Comparison of ENCODE assay signal across 20 cellular contexts in the genomic region with DNA sequence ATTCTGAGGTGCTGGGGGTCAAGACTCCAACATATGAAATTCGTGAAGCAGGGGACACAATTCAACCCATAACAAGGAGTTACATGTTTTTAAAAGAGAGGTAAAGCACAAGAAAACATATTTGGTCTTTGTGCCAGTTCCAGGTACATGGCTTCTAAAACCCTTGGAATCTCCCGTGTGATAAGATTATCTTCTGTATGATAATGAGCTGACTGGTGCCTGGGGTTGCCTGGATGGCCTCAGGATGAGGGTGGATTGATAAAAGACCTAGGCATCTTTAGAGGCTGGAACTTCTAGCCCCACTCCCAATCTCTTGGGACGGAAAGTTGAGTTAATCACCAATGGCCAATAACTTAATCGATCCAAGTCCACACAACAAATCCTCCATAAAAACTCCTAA.
"Had no signal": no experiment of that assay in that cellular context is flagged by ENCODE, and none has a peak within 500 bp of the region (broad histone marks: within the 10 kb centered on the region; RNA-seq: fewer than 3 reads in every experiment).

No MANE protein-coding gene starts in this region.

- H3K27me3 ChIP-seq: esophagus muscularis mucosa, gastroesophageal sphincter, neutrophil, spleen, testis, upper lobe of left lung, uterus had no signal

- H3K4me3 ChIP-seq: esophagus muscularis mucosa, gastroesophageal sphincter, lung, mucosa of descending colon, spleen, testis, upper lobe of left lung, uterus had no signal

- H3K4me3 Mint-ChIP-seq: naive thymus-derived CD8-positive, alpha-beta T cell; stimulated activated naive B cell treated with anti-CD40 and anti-IgM and Interleukin-4, amounts not matched to agents 10 μg/mL and 1 μg/mL and 100 μg/mL, for 72 hours; stimulated activated naive CD8-positive, alpha-beta T cell treated with anti-CD3 and anti-CD28 coated beads, Interleukin-15, amount 100 ng/mL, for 72 hours had no signal

- H3K27me3 Mint-ChIP-seq: naive thymus-derived CD8-positive, alpha-beta T cell; stimulated activated naive B cell treated with anti-CD40 and anti-IgM and Interleukin-4, amounts not matched to agents 10 μg/mL and 1 μg/mL and 100 μg/mL, for 72 hours; stimulated activated naive CD8-positive, alpha-beta T cell treated with anti-CD3 and anti-CD28 coated beads, Interleukin-15, amount 100 ng/mL, for 72 hours had no signal

- H3K9me3 ChIP-seq: esophagus muscularis mucosa, gastroesophageal sphincter, mucosa of descending colon, neutrophil, spleen, testis, upper lobe of left lung, uterus had no signal

- DNase-seq: effector memory CD4-positive, alpha-beta T cell; glutamatergic neuron; left colon; left ventricle myocardium superior; naive thymus-derived CD8-positive, alpha-beta T cell; posterior cingulate gyrus; spleen; stimulated activated CD4-positive, alpha-beta T cell treated with anti-CD3 and anti-CD28 coated beads, Interleukin-15, amount 100 ng/mL, for 24 hours; stimulated activated CD4-positive, alpha-beta T cell treated with anti-CD3 and anti-CD28 coated beads, Interleukin-2, amount 100 ng/mL, for 24 hours; stimulated activated CD4-positive, alpha-beta T cell treated with anti-CD3 and anti-CD28 coated beads, Interleukin-4, amount 100 ng/mL, for 4 hours; stimulated activated naive B cell treated with anti-CD40 and anti-IgM and Interleukin-4, amounts not matched to agents 10 μg/mL and 1 μg/mL and 100 μg/mL, for 72 hours; stimulated activated naive CD8-positive, alpha-beta T cell treated with anti-CD3 and anti-CD28 coated beads, Interleukin-15, amount 100 ng/mL, for 72 hours; testis; upper lobe of left lung; uterus had no signal

- H3K27ac ChIP-seq: neutrophil, spleen, testis, upper lobe of left lung had no signal

- H3K9me3 Mint-ChIP-seq: naive thymus-derived CD8-positive, alpha-beta T cell; stimulated activated naive B cell treated with anti-CD40 and anti-IgM and Interleukin-4, amounts not matched to agents 10 μg/mL and 1 μg/mL and 100 μg/mL, for 72 hours; stimulated activated naive CD8-positive, alpha-beta T cell treated with anti-CD3 and anti-CD28 coated beads, Interleukin-15, amount 100 ng/mL, for 72 hours had no signal

- H3K36me3 ChIP-seq: esophagus muscularis mucosa, gastroesophageal sphincter, neutrophil, spleen, upper lobe of left lung, uterus had no signal

- H3K27ac Mint-ChIP-seq: stimulated activated naive B cell treated with anti-CD40 and anti-IgM and Interleukin-4, amounts not matched to agents 10 μg/mL and 1 μg/mL and 100 μg/mL, for 72 hours; stimulated activated naive CD8-positive, alpha-beta T cell treated with anti-CD3 and anti-CD28 coated beads, Interleukin-15, amount 100 ng/mL, for 72 hours had no signal

- H3K4me1 ChIP-seq: testis, uterus had no signal
